16 cellular contexts compared by ENCODE assay signal in genomic region chr3:55313701-55314100, GRCh38.
DNase-seq lines count a peak whose midpoint lies in the region; ATAC-seq and TF ChIP-seq lines count a peak whose summit lies in the region.
"Had no signal": no experiment of that assay in that cellular context is flagged by ENCODE, and none has a peak within 500 bp of the region (broad histone marks: within the 10 kb centered on the region; RNA-seq: fewer than 3 reads in every experiment).

No MANE protein-coding gene starts in this region.

- no peak for TF ChIP-seq POLR2A in suprapubic skin (IDR thresholded peaks at IDR 0.05)

- peaks cover 3% of the 10 kb centered on the region for H3K27me3 Mint-ChIP-seq in nephron progenitor cell (ENCODE audit: low read depth, poor library complexity)

- H3K36me3 ChIP-seq in suprapubic skin: no peaks in the 10 kb centered on the region

- no peaks in the 10 kb centered on the region for H3K27me3 ChIP-seq in suprapubic skin

- H3K4me3 Mint-ChIP-seq in nephron progenitor cell: no peak overlapping the region
- H3K4me3 Mint-ChIP-seq: H9 had no signal

- peaks cover 26% of the 10 kb centered on the region for H3K4me1 Mint-ChIP-seq in nephron progenitor cell

- H3K9me3 Mint-ChIP-seq in nephron progenitor cell: peaks cover 8% of the 10 kb centered on the region
- H3K9me3 Mint-ChIP-seq: H9 had no signal

- peaks cover 6% of the 10 kb centered on the region for H3K9me3 ChIP-seq in suprapubic skin

- TF ChIP-seq EP300 in suprapubic skin (IDR thresholded peaks at IDR 0.05): no peak

- WGBS in suprapubic skin: 73% methylated on average over 6 of the region's 6 CpGs

- H3K4me3 ChIP-seq in suprapubic skin: no peak overlapping the region

- no peak for ATAC-seq in SK-N-SH treated with all-trans-retinoic acid at 6 μM for 48 hours
- ATAC-seq: Panc1, Right ventricle myocardium inferior had no signal

- TF ChIP-seq CTCF in nephron progenitor cell (IDR thresholded peaks at IDR 0.05): no peak
- TF ChIP-seq CTCF in suprapubic skin (IDR thresholded peaks at IDR 0.05): no peak

- no peaks in the 10 kb centered on the region for H3K36me3 Mint-ChIP-seq in nephron progenitor cell (ENCODE audit: low read depth)

- no peaks in the 10 kb centered on the region for H3K4me1 ChIP-seq in suprapubic skin

- DNase-seq in NCI-H510A treated with DMSO at 0.1 percent for 48 hours (lab: John Stamatoyannopoulos, UW) (peak; percentile 81), NCI-H510A (lab: John Stamatoyannopoulos, UW) (no peak), M059J (ENCODE audit: low read depth) (peak; percentile 79), SHP77 treated with DMSO at 0.1 percent for 48 hours (lab: John Stamatoyannopoulos, UW) (peak; percentile 75), nephron progenitor cell (no peak), ureter (ENCODE audit: low spot score) (no peak), suprapubic skin (ENCODE audit: low spot score in 2 of 2) (no peak)
- DNase-seq: H9, NCI-H1092, NCI-H1694, NCI-H2107, NCI-H446 had no signal

- no peak overlapping the region for H3K27ac ChIP-seq in suprapubic skin
- H3K27ac ChIP-seq: C4-2B had no signal

- peak overlapping the region; percentile 24 for H3K27ac Mint-ChIP-seq in nephron progenitor cell
- H3K27ac Mint-ChIP-seq: H9 had no signal

TF ChIP-seq in SK-N-SH treated with all-trans-retinoic acid at 6 μM for 48 hours, 23 proteins besides CTCF, POLR2A, EP300 and RAD21:
- no peak for TF ChIP-seq CREB5 (CRISPR knock-in tag; IDR thresholded peaks at IDR 0.05; ENCODE audit: low read depth)
- no peak for TF ChIP-seq PPARA (CRISPR knock-in tag; IDR thresholded peaks at IDR 0.05; ENCODE audit: borderline replicate concordance)
- TF ChIP-seq ZNF70 (CRISPR knock-in tag; IDR thresholded peaks at IDR 0.05): no peak
- no peak for TF ChIP-seq ZFP30 (CRISPR knock-in tag; IDR thresholded peaks at IDR 0.05)
- TF ChIP-seq SNAI2 (CRISPR knock-in tag; IDR thresholded peaks at IDR 0.05): no peak
- no peak for TF ChIP-seq TOX (CRISPR knock-in tag; IDR thresholded peaks at IDR 0.05; ENCODE audit: borderline replicate concordance)
- no peak for TF ChIP-seq RARB (CRISPR knock-in tag; IDR thresholded peaks at IDR 0.05)
- no peak for TF ChIP-seq TCF4 (CRISPR knock-in tag; IDR thresholded peaks at IDR 0.05; ENCODE audit: borderline replicate concordance)
- no peak for TF ChIP-seq TSHZ2 (CRISPR knock-in tag; IDR thresholded peaks at IDR 0.05)
- TF ChIP-seq POU6F1 (CRISPR knock-in tag; IDR thresholded peaks at IDR 0.05; ENCODE audit: borderline replicate concordance, low read depth): no peak
- TF ChIP-seq PATZ1 (CRISPR knock-in tag; IDR thresholded peaks at IDR 0.05; ENCODE audit: borderline replicate concordance): no peak
- no peak for TF ChIP-seq ESRRG (CRISPR knock-in tag; IDR thresholded peaks at IDR 0.05)
- no peak for TF ChIP-seq ARNTL (CRISPR knock-in tag; IDR thresholded peaks at IDR 0.05; ENCODE audit: borderline replicate concordance, low read depth)
- no peak for TF ChIP-seq ZNF565 (CRISPR knock-in tag; conservative IDR thresholded peaks at IDR 0.05; ENCODE audit: low read depth)
- TF ChIP-seq ZC3H10 (CRISPR knock-in tag; IDR thresholded peaks at IDR 0.05): no peak
- no peak for TF ChIP-seq CSDC2 (CRISPR knock-in tag; IDR thresholded peaks at IDR 0.05)
- no peak for TF ChIP-seq CSRNP3 (CRISPR knock-in tag; IDR thresholded peaks at IDR 0.05)

Comparison
In these comparisons a context has a peak if more than half of its experiments do, and no peak if none do; other contexts are left out.
1. DNase-seq: peak in NCI-H510A treated with DMSO at 0.1 percent for 48 hours (single experiment), M059J (single experiment) and SHP77 treated with DMSO at 0.1 percent for 48 hours (single experiment); none in NCI-H510A (single experiment), nephron progenitor cell (single experiment), ureter (single experiment) and suprapubic skin (0 of 2).